ENCODE assay signal across 10 cellular contexts in the genomic region with DNA sequence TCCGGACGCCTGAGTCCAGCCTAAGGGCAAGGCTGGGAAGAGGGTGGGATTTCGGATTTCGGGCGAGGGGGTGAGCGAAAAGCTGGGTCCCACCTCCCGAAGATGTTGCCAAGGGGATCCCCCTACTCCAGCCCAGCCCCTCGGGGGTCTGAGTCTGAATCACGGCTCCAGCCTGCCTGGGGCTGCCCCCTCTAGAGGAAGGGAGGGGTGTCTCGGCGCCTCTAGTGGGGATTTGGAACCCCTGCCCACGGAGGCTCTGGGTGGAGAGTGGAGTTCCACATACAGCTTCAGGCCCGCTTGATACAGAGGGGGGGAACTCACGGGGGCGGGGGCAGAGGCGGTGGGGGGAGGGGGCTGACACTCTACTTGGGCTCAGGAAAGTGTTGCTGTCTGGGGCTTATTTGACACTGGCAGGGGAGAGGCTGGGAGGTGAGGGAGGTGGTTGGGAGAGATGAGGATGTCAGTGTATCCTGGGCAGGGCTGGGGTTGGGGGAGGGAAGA. TPM values are rescaled to one million over a fixed set of nuclear protein-coding genes. Genes with fewer than 3 reads are reported as not detected.
DNase-seq lines count a peak whose midpoint lies in the region; TF ChIP-seq lines count a peak whose summit lies in the region.
"Had no signal": no experiment of that assay in that cellular context is flagged by ENCODE, and none has a peak within 500 bp of the region (broad histone marks: within the 10 kb centered on the region; RNA-seq: fewer than 3 reads in every experiment).

No MANE protein-coding gene starts in this region.

- H3K4me3 ChIP-seq in endodermal cell (ENCODE audit: low read length): peak overlapping the region; percentile 89
- peak overlapping the region; percentile 94 for H3K4me3 ChIP-seq in mesodermal cell (ENCODE audit: extremely low read depth, insufficient read depth, low read length, poor library complexity, severe bottlenecking)

- H3K9me3 ChIP-seq in endodermal cell (ENCODE audit: control insufficient read depth, low read length) (no peaks in the 10 kb centered on the region), mesodermal cell (ENCODE audit: control insufficient read depth, low read length) (no peaks in the 10 kb centered on the region)
- H3K9me3 ChIP-seq: BE2C had no signal

- H3K27ac Mint-ChIP-seq in endodermal cell (peak overlapping the region; percentile 39), type B pancreatic cell (peak overlapping the region; percentile 27)

- no peaks in the 10 kb centered on the region for H3K36me3 Mint-ChIP-seq in endodermal cell (ENCODE audit: low read depth)
- H3K36me3 Mint-ChIP-seq in type B pancreatic cell: no peaks in the 10 kb centered on the region

- TF ChIP-seq CTCF in endodermal cell (conservative IDR thresholded peaks at IDR 0.05): peak; percentile 51
- peak; percentile 42 for TF ChIP-seq CTCF in type B pancreatic cell (conservative IDR thresholded peaks at IDR 0.05)

- H3K27me3 Mint-ChIP-seq in endodermal cell (ENCODE audit: insufficient read depth): peaks cover 7% of the 10 kb centered on the region
- H3K27me3 Mint-ChIP-seq in type B pancreatic cell: peaks cover 33% of the 10 kb centered on the region

- peaks cover 3% of the 10 kb centered on the region for H3K36me3 ChIP-seq in endodermal cell (ENCODE audit: control insufficient read depth, insufficient read depth, low read length)
- H3K36me3 ChIP-seq in mesodermal cell (ENCODE audit: control insufficient read depth, insufficient read depth, low read length): peaks cover 14% of the 10 kb centered on the region
- H3K36me3 ChIP-seq: BE2C had no signal

- H3K9ac ChIP-seq in endodermal cell (ENCODE audit: extremely low read depth, low read length, poor library complexity, severe bottlenecking): peak overlapping the region; percentile 80

- WGBS in endodermal cell (ENCODE audit: insufficient coverage in 1 of 2, insufficient read length in 1 of 2), 2 experiments: 0% methylated on average over 3 to 14 of the region's 16 CpGs
- 2 to 5% methylated on average over 3 to 6 of the region's 16 CpGs for WGBS in mesodermal cell (ENCODE audit: insufficient coverage in 2 of 2), 2 experiments

- H3K27ac ChIP-seq in endodermal cell (ENCODE audit: low read depth, low read length) (peak overlapping the region; percentile 75), mesodermal cell (ENCODE audit: low read depth, low read length, severe bottlenecking) (peak overlapping the region; percentile 71)

- peak; percentile 69 for DNase-seq in NCI-H82 (lab: John Stamatoyannopoulos, UW)
- DNase-seq in NCI-H82 treated with DMSO at 0.1 percent for 48 hours (lab: John Stamatoyannopoulos, UW; ENCODE audit: unreplicated experiment): no peak
- DNase-seq in endodermal cell: peak; percentile 69
- no peak for DNase-seq in type B pancreatic cell (ENCODE audit: extremely low spot score, unreplicated experiment)
- DNase-seq in stimulated activated CD4-positive, alpha-beta T cell treated with anti-CD3 and anti-CD28 coated beads, Interleukin-1b, Interleukin-23, amount 100 ng/mL, for 48 hours: no peak
- DNase-seq in NCI-H1694 treated with DMSO at 0.1 percent for 48 hours (lab: John Stamatoyannopoulos, UW): no peak
- no peak for DNase-seq in epidermal melanocyte (ENCODE audit: insufficient read length, low spot score)
- DNase-seq: activated gamma-delta T cell, BE2C had no signal

- H3K4me1 ChIP-seq in endodermal cell (ENCODE audit: control insufficient read depth, insufficient read depth, low read length): peaks cover 7% of the 10 kb centered on the region
- peaks cover 39% of the 10 kb centered on the region for H3K4me1 ChIP-seq in mesodermal cell (ENCODE audit: control insufficient read depth, insufficient read depth, low read length, poor library complexity, severe bottlenecking)
- H3K4me1 ChIP-seq: BE2C had no signal

- H3K27me3 ChIP-seq in endodermal cell (ENCODE audit: control insufficient read depth, insufficient read depth, low read length, poor library complexity, severe bottlenecking): peaks cover 7% of the 10 kb centered on the region

- H3K4me3 Mint-ChIP-seq in endodermal cell (peak overlapping the region; percentile 76), type B pancreatic cell (peak overlapping the region; percentile 90)

- H3K4me1 Mint-ChIP-seq in endodermal cell (peaks cover 15% of the 10 kb centered on the region), type B pancreatic cell (ENCODE audit: unreplicated experiment) (peaks cover 39% of the 10 kb centered on the region)

- H3K9me3 Mint-ChIP-seq in endodermal cell (no peaks in the 10 kb centered on the region), type B pancreatic cell (no peaks in the 10 kb centered on the region)

RNA-seq across cellular contexts. Expression of a gene that starts 0.7 kb away (rescaled TPM):
- total RNA-seq in endodermal cell (10 to 100 TPM; 22.8 to 26.5 TPM), type B pancreatic cell (ENCODE audit: low replicate concordance) (15.0 and 51.6 TPM in 2 replicates)
- polyA plus RNA-seq in endodermal cell (2013, experiment 1 of 2): 44.2 TPM
- 47.7 TPM for polyA plus RNA-seq in endodermal cell (2013, experiment 2 of 2)
- polyA plus RNA-seq in mesodermal cell (2013, experiment 1 of 2): 72.5 TPM
- polyA plus RNA-seq in mesodermal cell (2013, experiment 2 of 2): 57.5 TPM

Comparison
In these comparisons a context has a peak if more than half of its experiments do, and no peak if none do; other contexts are left out.
1. DNase-seq: peak in NCI-H82 (single experiment) and endodermal cell (single experiment); none in NCI-H82 treated with DMSO at 0.1 percent for 48 hours (single experiment), type B pancreatic cell (single experiment), stimulated activated CD4-positive, alpha-beta T cell treated with anti-CD3 and anti-CD28 coated beads, Interleukin-1b, Interleukin-23, amount 100 ng/mL, for 48 hours (single experiment), NCI-H1694 treated with DMSO at 0.1 percent for 48 hours (single experiment) and epidermal melanocyte (single experiment).